Comparison of ENCODE assay signal across 8 cellular contexts in the genomic region with DNA sequence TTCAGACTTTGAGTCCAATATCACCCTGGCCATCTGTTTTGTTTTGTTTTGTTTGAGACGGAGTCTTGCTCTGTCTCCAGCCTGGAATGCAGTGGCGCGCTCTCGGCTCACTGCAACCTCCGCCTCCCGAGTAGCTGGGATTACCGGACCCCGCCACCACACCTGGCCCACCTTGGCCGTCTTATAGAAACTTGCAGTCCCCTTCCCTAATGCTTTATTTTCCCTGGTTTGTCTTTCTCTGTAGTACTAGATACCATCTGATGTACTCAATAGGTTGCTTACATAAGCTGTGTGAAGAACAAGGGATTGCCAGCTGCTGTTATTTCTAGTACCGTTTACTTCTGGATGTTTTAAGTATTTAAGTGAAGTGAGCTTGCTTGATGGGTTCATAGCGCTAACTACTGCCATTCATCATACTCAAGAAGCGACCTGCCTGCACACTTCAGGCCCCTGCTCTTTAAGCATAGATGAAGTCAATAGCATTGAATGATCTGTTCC.
A peak's percentile ranks its signal among the peaks of the same experiment; 100 is the strongest.
DNase-seq lines count a peak whose midpoint lies in the region; ATAC-seq and TF ChIP-seq lines count a peak whose summit lies in the region.

No MANE protein-coding gene starts in this region.

- peak overlapping the region; percentile 96 to 98 for H3K9ac ChIP-seq in mucosa of rectum (ENCODE audit: low read depth in 1 of 2, low read length in 2 of 2)

- H3K9me3 ChIP-seq in mucosa of rectum (ENCODE audit: control insufficient read depth in 2 of 2, low read length in 2 of 2) = no peaks in the 10 kb centered on the region

- H3K9me3 Mint-ChIP-seq in central memory CD8-positive, alpha-beta T cell = no peaks in the 10 kb centered on the region

- H3K27me3 ChIP-seq in mucosa of rectum (ENCODE audit: control insufficient read depth in 2 of 2, insufficient read depth in 2 of 2, low read length in 2 of 2) = no peaks in the 10 kb centered on the region

- no peak for DNase-seq in AG10803 (ENCODE audit: low read depth)
- peak; percentile 24 for DNase-seq in KBM-7
- DNase-seq in central memory CD8-positive, alpha-beta T cell (ENCODE audit: low spot score in 2 of 2) = no peak
- DNase-seq in NCI-H1092 (lab: John Stamatoyannopoulos, UW) = no peak
- no peak for DNase-seq in central memory CD4-positive, alpha-beta T cell

- ATAC-seq in central memory CD8-positive, alpha-beta T cell (replicated peaks; ENCODE audit: extremely low read depth, poor library complexity, severe bottlenecking) = no peak
- no peak for ATAC-seq in HG03135 (IDR thresholded peaks at IDR 0.05; ENCODE audit: unreplicated experiment)
- ATAC-seq in HG02885 (IDR thresholded peaks at IDR 0.05; ENCODE audit: poor library complexity, unreplicated experiment) = no peak

- peak overlapping the region; percentile 94 for H3K27ac Mint-ChIP-seq in central memory CD8-positive, alpha-beta T cell (ENCODE audit: low read depth)

- H3K36me3 Mint-ChIP-seq in central memory CD8-positive, alpha-beta T cell (ENCODE audit: insufficient read depth) = peaks cover 55% of the 10 kb centered on the region

- peaks cover 15 to 18% of the 10 kb centered on the region in 2 donors for H3K4me1 ChIP-seq in mucosa of rectum (ENCODE audit: control insufficient read depth in 2 of 2, insufficient read depth in 2 of 2, low read length in 2 of 2)

- in situ Hi-C loops in KBM-7 (cut with MboI; ENCODE audit: low pct_unique_long_range_greater_than_20kb, low sequenced_read_pairs) = no loop called here

- no peaks in the 10 kb centered on the region for H3K27me3 Mint-ChIP-seq in central memory CD8-positive, alpha-beta T cell

- peak overlapping the region; percentile 87 for H3K4me3 Mint-ChIP-seq in central memory CD8-positive, alpha-beta T cell

- TF ChIP-seq CTCF in AG10803 (conservative IDR thresholded peaks at IDR 0.05; ENCODE audit: low read length) = no peak

- H3K4me1 Mint-ChIP-seq in central memory CD8-positive, alpha-beta T cell = peaks cover 54% of the 10 kb centered on the region

- H3K27ac ChIP-seq in mucosa of rectum (ENCODE audit: low read depth in 2 of 2, low read length in 2 of 2) = no peak overlapping the region

- peaks cover 46 to 48% of the 10 kb centered on the region in 2 donors for H3K36me3 ChIP-seq in mucosa of rectum (ENCODE audit: control insufficient read depth in 2 of 2, insufficient read depth in 2 of 2, low read length in 2 of 2)

- H3K4me3 ChIP-seq in AG10803 (ENCODE audit: low read length) (peak overlapping the region; percentile 99), mucosa of rectum (ENCODE audit: low read length in 2 of 2) (peak overlapping the region; percentile 93 to 97)
